Comparison of ENCODE assay signal across 22 cellular contexts in the genomic region with DNA sequence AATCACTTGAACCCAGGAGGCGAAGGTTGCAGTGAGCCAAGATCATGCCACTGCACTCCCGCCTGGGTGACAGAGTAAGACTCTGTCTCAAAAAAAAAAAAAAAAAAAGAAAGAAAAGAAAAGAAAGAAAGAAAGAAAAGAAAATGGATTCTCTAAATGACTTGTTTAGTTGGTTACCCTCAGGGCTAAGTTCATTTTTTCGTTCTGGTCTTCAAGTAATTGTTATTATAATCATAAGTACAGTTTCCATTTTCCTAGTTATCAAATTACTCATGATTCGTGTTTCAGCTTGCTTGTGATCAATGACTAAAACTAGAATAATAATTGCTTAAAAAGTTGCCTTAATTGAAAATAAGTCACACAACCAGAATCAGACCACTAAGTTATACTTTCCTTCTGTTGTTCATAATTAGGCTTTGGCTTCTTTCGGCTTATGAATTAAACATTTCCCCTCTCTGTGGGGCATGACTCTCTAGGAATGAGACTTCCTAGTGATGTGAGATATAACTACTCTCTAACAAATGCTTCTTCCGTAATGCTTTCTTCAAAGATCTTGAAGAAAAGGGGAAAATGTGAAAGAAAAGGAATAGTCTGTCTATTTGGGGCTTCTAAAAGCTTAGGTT. TPM values are rescaled to one million over a fixed set of nuclear protein-coding genes. Genes with fewer than 3 reads are reported as not detected.
DNase-seq lines count a peak whose midpoint lies in the region; ATAC-seq and TF ChIP-seq lines count a peak whose summit lies in the region.
"Had no signal": no experiment of that assay in that cellular context is flagged by ENCODE, and none has a peak within 500 bp of the region (broad histone marks: within the 10 kb centered on the region; RNA-seq: fewer than 3 reads in every experiment).

No MANE protein-coding gene starts in this region.

- H4K20me1 ChIP-seq in OCI-LY3 (ENCODE audit: insufficient read depth, low read length), result no peaks in the 10 kb centered on the region
- H4K20me1 ChIP-seq: BLaER1 treated with 17β-estradiol and CSF1 and Interleukin-3, amounts not matched to agents 10 nM and 100 nM had no signal

- H3K9ac ChIP-seq in OCI-LY3 (ENCODE audit: low read length), result no peak overlapping the region
- H3K9ac ChIP-seq: GM23248 had no signal

- H3K4me3 ChIP-seq in A673 (ENCODE audit: low read depth, low read length, poor library complexity, severe bottlenecking), result no peak overlapping the region
- no peak overlapping the region for H3K4me3 ChIP-seq in OCI-LY3 (ENCODE audit: low read length)
- no peak overlapping the region for H3K4me3 ChIP-seq in epithelial cell of esophagus (ENCODE audit: low read length)
- H3K4me3 ChIP-seq in lower lobe of right lung, result no peak overlapping the region
- H3K4me3 ChIP-seq: A549; BLaER1 treated with 17β-estradiol and CSF1 and Interleukin-3, amounts not matched to agents 10 nM and 100 nM; GM12878; GM23248; HAP-1 had no signal

- H3K27ac ChIP-seq in A673 (ENCODE audit: low read depth, low read length, poor library complexity, severe bottlenecking) (no peak overlapping the region), OCI-LY3 (ENCODE audit: low read length) (no peak overlapping the region), lower lobe of right lung (no peak overlapping the region)
- H3K27ac ChIP-seq: 22Rv1, A549, GM23248 had no signal

- peak; percentile 87 for DNase-seq in NCI-H1092 treated with DMSO at 0.1 percent for 48 hours (lab: John Stamatoyannopoulos, UW)
- DNase-seq in NCI-H1092 (lab: John Stamatoyannopoulos, UW), result no peak
- peak; percentile 32 for DNase-seq in A673 (ENCODE audit: low spot score)
- peak; percentile 6 for DNase-seq in epithelial cell of esophagus (ENCODE audit: low read depth)
- no peak for DNase-seq in lower lobe of right lung
- DNase-seq: CD4-positive, CD25-positive, alpha-beta regulatory T cell; CD8-positive, alpha-beta memory T cell; COR-L47; DMS 273 treated with DMSO at 0.1 percent for 48 hours; DMS53; DND-41; EL; GM23248 had no signal

- H2AFZ ChIP-seq in OCI-LY3 (ENCODE audit: low read depth, low read length), result no peak overlapping the region
- H2AFZ ChIP-seq: GM23248 had no signal

- H3K4me2 ChIP-seq in OCI-LY3 (ENCODE audit: low read length), result peak overlapping the region; percentile 20
- H3K4me2 ChIP-seq: A549 had no signal

- ATAC-seq in GM18873 (IDR thresholded peaks at IDR 0.05; ENCODE audit: low FRiP score, unreplicated experiment) (no peak), HG03045 (IDR thresholded peaks at IDR 0.05; ENCODE audit: unreplicated experiment) (no peak), lower lobe of right lung (no peak)
- ATAC-seq: A549, GM12878, HepG2 had no signal

- H3K79me2 ChIP-seq in OCI-LY3 (ENCODE audit: low read length), result no peaks in the 10 kb centered on the region

- H3K9me3 ChIP-seq in A673 (ENCODE audit: low read depth, low read length, poor library complexity, severe bottlenecking) (no peaks in the 10 kb centered on the region), OCI-LY3 (ENCODE audit: insufficient read depth, low read length) (no peaks in the 10 kb centered on the region), lower lobe of right lung (no peaks in the 10 kb centered on the region)
- H3K9me3 ChIP-seq: A549; BLaER1 treated with 17β-estradiol and CSF1 and Interleukin-3, amounts not matched to agents 10 nM and 100 nM; HAP-1 had no signal

- H3K36me3 ChIP-seq in A673 (ENCODE audit: insufficient read depth, low read length, poor library complexity, severe bottlenecking), result no peaks in the 10 kb centered on the region
- no peaks in the 10 kb centered on the region for H3K36me3 ChIP-seq in OCI-LY3 (replicated peaks; ENCODE audit: low read depth, low read length)
- no peaks in the 10 kb centered on the region for H3K36me3 ChIP-seq in lower lobe of right lung
- H3K36me3 ChIP-seq: BLaER1 treated with 17β-estradiol and CSF1 and Interleukin-3, amounts not matched to agents 10 nM and 100 nM; HAP-1 had no signal

- intact Hi-C loops in A673 (cut with micrococcal nuclease; ENCODE audit: unreplicated experiment), result no loop called here
- intact Hi-C loops in lower lobe of right lung (cut with DNase I), result no loop called here

- no TSS peak for BruUV-seq in A673 (replicated peaks; lab: Mats Ljungman, UMichigan)

- CTCF ChIA-PET in A673 (lab: Charles Lee), result interaction anchor here (0.6 to 1.5 kb wide), 2 partner anchors 127 to 287 kb away, joined by 5 to 7 read pairs; no protein-coding TSS in a partner anchor

- POLR2A ChIA-PET in A673 (lab: Charles Lee; ENCODE audit: low non-redundant PET), result no interaction called here

- TF ChIP-seq CTCF in A673 (conservative IDR thresholded peaks at IDR 0.05; ENCODE audit: low read depth, low read length) (no peak), OCI-LY3 (IDR thresholded peaks at IDR 0.05; ENCODE audit: low read depth, low read length) (no peak), epithelial cell of esophagus (IDR thresholded peaks at IDR 0.05; ENCODE audit: insufficient read depth, low read depth, low read length, missing control alignments) (no peak), lower lobe of right lung (IDR thresholded peaks at IDR 0.05) (no peak)

- H3K27me3 ChIP-seq in A673 (replicated peaks; ENCODE audit: insufficient read depth, low read depth, low read length, poor library complexity) (peaks cover 16% of the 10 kb centered on the region), OCI-LY3 (ENCODE audit: low read depth, low read length) (peaks cover 17% of the 10 kb centered on the region), lower lobe of right lung (ENCODE audit: low read depth) (no peaks in the 10 kb centered on the region)
- H3K27me3 ChIP-seq: BLaER1 treated with 17β-estradiol and CSF1 and Interleukin-3, amounts not matched to agents 10 nM and 100 nM had no signal

- peaks cover 5% of the 10 kb centered on the region for H3K4me1 ChIP-seq in A673 (ENCODE audit: insufficient read depth, low read length, poor library complexity, severe bottlenecking)
- peaks cover 24% of the 10 kb centered on the region for H3K4me1 ChIP-seq in OCI-LY3 (ENCODE audit: low read length)
- no peaks in the 10 kb centered on the region for H3K4me1 ChIP-seq in lower lobe of right lung
- H3K4me1 ChIP-seq: A549, HAP-1 had no signal

RNA-seq across cellular contexts. Expression of a gene that starts 9.6 kb away (rescaled TPM):
- 17.1 and 18.1 TPM in 2 replicates for total RNA-seq in A673 (2021)
- total RNA-seq in lower lobe of right lung, result 13.4 TPM

RNA-seq across cellular contexts. Expression of a gene that starts 54.5 kb away (rescaled TPM):
- total RNA-seq in A673 (2021), result 65.7 and 76.3 TPM in 2 replicates
- 195 TPM for total RNA-seq in lower lobe of right lung

Comparison
In these comparisons a context has a peak if more than half of its experiments do, and no peak if none do; other contexts are left out.
1. DNase-seq: peak in NCI-H1092 treated with DMSO at 0.1 percent for 48 hours (single experiment), A673 (single experiment) and epithelial cell of esophagus (single experiment); none in NCI-H1092 (single experiment) and lower lobe of right lung (single experiment).